ENCODE assay signal across 21 cellular contexts in the genomic region with DNA sequence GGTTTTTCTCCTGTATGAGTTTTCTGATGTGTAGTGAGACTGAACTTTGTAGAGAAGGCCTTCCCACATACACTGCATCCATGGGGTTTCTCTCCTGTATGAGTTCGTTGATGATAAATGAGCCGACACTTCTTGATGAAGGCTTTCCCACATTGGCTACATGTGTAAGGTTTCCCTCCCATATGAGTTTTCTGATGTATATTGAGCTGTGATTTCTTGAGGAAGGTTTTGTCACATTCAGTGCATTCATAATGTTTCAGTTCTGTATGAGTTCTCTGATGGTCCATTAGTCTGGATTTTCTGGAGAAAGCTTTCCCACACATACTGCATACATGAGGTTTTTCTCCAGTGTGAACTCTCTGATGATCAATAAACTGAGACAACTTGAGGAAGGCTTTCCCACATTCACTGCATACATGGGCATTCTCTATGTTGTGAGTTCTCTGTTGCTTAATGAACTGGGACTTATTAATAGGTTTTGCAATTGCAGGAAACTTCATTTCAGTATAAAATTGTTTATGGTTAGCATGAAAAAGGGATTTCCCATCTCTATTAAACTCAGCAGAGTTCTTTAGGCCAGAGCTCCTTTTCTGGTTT. TPM values are rescaled to one million over a fixed set of nuclear protein-coding genes. Genes with fewer than 3 reads are reported as not detected.
DNase-seq lines count a peak whose midpoint lies in the region; ATAC-seq, FAIRE-seq and TF ChIP-seq lines count a peak whose summit lies in the region.
"Had no signal": no experiment of that assay in that cellular context is flagged by ENCODE, and none has a peak within 500 bp of the region (broad histone marks: within the 10 kb centered on the region; RNA-seq: fewer than 3 reads in every experiment).

No MANE protein-coding gene starts in this region.

- peaks cover 96% of the 10 kb centered on the region for H3K9me3 ChIP-seq in A549

- TF ChIP-seq CTCF in A549 (IDR thresholded peaks at IDR 0.05) (no peak), fibroblast of pulmonary artery (IDR thresholded peaks at IDR 0.05; ENCODE audit: low read length, missing control alignments) (no peak)

- no peak overlapping the region for H3K4me3 ChIP-seq in A549
- H3K4me3 ChIP-seq in fibroblast of pulmonary artery (replicated peaks; ENCODE audit: low read depth, low read length), result no peak overlapping the region
- H3K4me3 ChIP-seq: SJCRH30 had no signal

- CTCF ChIA-PET in A549 (lab: Yijun Ruan, JAX), result interaction anchor here (0.7 kb wide), 1 partner anchor 8 kb away, joined by 3 read pairs; no protein-coding TSS in a partner anchor

- no peak for TF ChIP-seq RAD21 in A549 (conservative IDR thresholded peaks at IDR 0.05 in 1 of 2, IDR thresholded peaks at IDR 0.05 in 1 of 2)

- no peak for ATAC-seq in A549
- ATAC-seq: left ventricle myocardium superior, T-helper 17 cell had no signal

- no peak overlapping the region for H3K27ac ChIP-seq in A549
- H3K27ac ChIP-seq: C4-2B, SJCRH30, WERI-Rb-1 had no signal

- 98% methylated on average over 2 of the region's 2 CpGs for WGBS in A549 (ENCODE audit: missing lambda C conversion rate)

- peak; percentile 68 for FAIRE-seq in A549 (lab: Jason Lieb, UNC)
- FAIRE-seq: A204.1 had no signal

- no peak for DNase-seq in A549 (ENCODE audit: low read depth in 1 of 2, low spot score in 1 of 2)
- peak; percentile 16 for DNase-seq in OCI-M1 (lab: John Stamatoyannopoulos, UW)
- peak; percentile 3 for DNase-seq in fibroblast of pulmonary artery (ENCODE audit: low read depth)
- DNase-seq in NCI-H82 (lab: John Stamatoyannopoulos, UW), result no peak
- no peak for DNase-seq in NCI-H2196 treated with DMSO at 0.1 percent for 48 hours (lab: John Stamatoyannopoulos, UW; ENCODE audit: unreplicated experiment)
- DNase-seq in DMS 273 treated with DMSO at 0.1 percent for 48 hours (lab: John Stamatoyannopoulos, UW), result no peak
- DNase-seq: activated CD4-positive, alpha-beta T cell treated with anti-CD3 and anti-CD28 coated beads, Interleukin-2, amount 50 U/mL, for 48 hours; activated naive CD4-positive, alpha-beta T cell treated with anti-CD3 and anti-CD28 coated beads, Interleukin-2, amount 50 U/mL, for 16 hours; activated T-cell treated with anti-CD3 and anti-CD28 coated beads, Interleukin-2, amount 50 U/mL, for 1 hour; DMS79 treated with DMSO at 0.1 percent for 48 hours; Kasumi-1; left ventricle myocardium superior; NCI-H1092; NCI-H2081 treated with DMSO at 0.1 percent for 48 hours; NCI-H526; SJCRH30; stimulated activated CD4-positive, alpha-beta T cell treated with anti-CD3 and anti-CD28 coated beads, Interleukin-2, amount 100 ng/mL, for 24 hours; T-helper 17 cell; WERI-Rb-1 had no signal

- POLR2A ChIA-PET in A549 (lab: Yijun Ruan, JAX), result no interaction called here

- TF ChIP-seq POLR2A in A549 (IDR thresholded peaks at IDR 0.05; ENCODE audit: low read length), result no peak

- H3K4me1 ChIP-seq in A549, result no peaks in the 10 kb centered on the region
- H3K4me1 ChIP-seq: SJCRH30 had no signal

- H3K4me2 ChIP-seq in A549, result no peak overlapping the region

- no peak for TF ChIP-seq EP300 in A549 (IDR thresholded peaks at IDR 0.05)

TF ChIP-seq in A549, 52 proteins besides CTCF, POLR2A, EP300 and RAD21:
- TF ChIP-seq, protein P1, sequence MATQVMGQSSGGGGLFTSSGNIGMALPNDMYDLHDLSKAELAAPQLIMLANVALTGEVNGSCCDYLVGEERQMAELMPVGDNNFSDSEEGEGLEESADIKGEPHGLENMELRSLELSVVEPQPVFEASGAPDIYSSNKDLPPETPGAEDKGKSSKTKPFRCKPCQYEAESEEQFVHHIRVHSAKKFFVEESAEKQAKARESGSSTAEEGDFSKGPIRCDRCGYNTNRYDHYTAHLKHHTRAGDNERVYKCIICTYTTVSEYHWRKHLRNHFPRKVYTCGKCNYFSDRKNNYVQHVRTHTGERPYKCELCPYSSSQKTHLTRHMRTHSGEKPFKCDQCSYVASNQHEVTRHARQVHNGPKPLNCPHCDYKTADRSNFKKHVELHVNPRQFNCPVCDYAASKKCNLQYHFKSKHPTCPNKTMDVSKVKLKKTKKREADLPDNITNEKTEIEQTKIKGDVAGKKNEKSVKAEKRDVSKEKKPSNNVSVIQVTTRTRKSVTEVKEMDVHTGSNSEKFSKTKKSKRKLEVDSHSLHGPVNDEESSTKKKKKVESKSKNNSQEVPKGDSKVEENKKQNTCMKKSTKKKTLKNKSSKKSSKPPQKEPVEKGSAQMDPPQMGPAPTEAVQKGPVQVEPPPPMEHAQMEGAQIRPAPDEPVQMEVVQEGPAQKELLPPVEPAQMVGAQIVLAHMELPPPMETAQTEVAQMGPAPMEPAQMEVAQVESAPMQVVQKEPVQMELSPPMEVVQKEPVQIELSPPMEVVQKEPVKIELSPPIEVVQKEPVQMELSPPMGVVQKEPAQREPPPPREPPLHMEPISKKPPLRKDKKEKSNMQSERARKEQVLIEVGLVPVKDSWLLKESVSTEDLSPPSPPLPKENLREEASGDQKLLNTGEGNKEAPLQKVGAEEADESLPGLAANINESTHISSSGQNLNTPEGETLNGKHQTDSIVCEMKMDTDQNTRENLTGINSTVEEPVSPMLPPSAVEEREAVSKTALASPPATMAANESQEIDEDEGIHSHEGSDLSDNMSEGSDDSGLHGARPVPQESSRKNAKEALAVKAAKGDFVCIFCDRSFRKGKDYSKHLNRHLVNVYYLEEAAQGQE (IDR thresholded peaks at IDR 0.05), result no peak
- TF ChIP-seq ZFP36 (IDR thresholded peaks at IDR 0.05; ENCODE audit: borderline replicate concordance, partially characterized antibody), result no peak

RNA-seq across cellular contexts. Expression of a gene that starts 7.5 kb away (rescaled TPM):
- 8.4 and 10.1 TPM in 2 replicates for polyA plus RNA-seq in A549 (2011; rRNA removed)
- 2.5 and 2.7 TPM in 2 replicates for polyA plus RNA-seq in A549 (2012; cell fraction: cytosol; rRNA removed)
- polyA plus RNA-seq in A549 (2012; cell fraction: nucleus; rRNA removed), result 2.0 and 2.4 TPM in 2 replicates
- polyA plus RNA-seq in A549 (2017; fragmentation: RNase III; extraction: RNeasy Plus Mini Kit Qiagen cat#74134 plus additional on column Dnase treatment), result 5.8 to 8.2 TPM (median 6.0 TPM) in 3 replicates
- 7.3 and 7.6 TPM in 2 replicates for polyA minus RNA-seq in A549 (2011; rRNA and poly(A)+ RNA removed)

RNA-seq across cellular contexts. Expression of a gene that starts 13.9 kb away (rescaled TPM):
- polyA plus RNA-seq in A549 (2011; rRNA removed) (9.4 and 9.9 TPM in 2 replicates), A549 (2017; fragmentation: RNase III; extraction: RNeasy Plus Mini Kit Qiagen cat#74134 plus additional on column Dnase treatment) (6.2 to 7.5 TPM (median 6.5 TPM) in 3 replicates)
- 2.2 and 2.9 TPM in 2 replicates for polyA plus RNA-seq in A549 (2012; cell fraction: cytosol; rRNA removed)
- polyA plus RNA-seq in A549 (2012; cell fraction: nucleus; rRNA removed), result 1.2 and 1.8 TPM in 2 replicates
- polyA minus RNA-seq in A549 (2011; rRNA and poly(A)+ RNA removed), result 13.5 and 17.6 TPM in 2 replicates

RNA-seq across cellular contexts. Expression of a gene that starts 34.0 kb away (rescaled TPM):
- polyA plus RNA-seq in A549 (2011; rRNA removed), result 10.0 TPM in 2 replicates
- polyA plus RNA-seq in A549 (2012; cell fraction: cytosol; rRNA removed), result 2.2 and 2.4 TPM in 2 replicates
- 1.2 and 2.2 TPM in 2 replicates for polyA plus RNA-seq in A549 (2012; cell fraction: nucleus; rRNA removed)
- polyA plus RNA-seq in A549 (2017; fragmentation: RNase III; extraction: RNeasy Plus Mini Kit Qiagen cat#74134 plus additional on column Dnase treatment), result 3.6 to 3.7 TPM (median 3.7 TPM) in 3 replicates
- polyA minus RNA-seq in A549 (2011; rRNA and poly(A)+ RNA removed), result 5.1 and 6.0 TPM in 2 replicates

RNA-seq across cellular contexts. Expression of a gene that starts 54.5 kb away (rescaled TPM):
- polyA plus RNA-seq in A549 (2011; rRNA removed) (2.6 and 3.8 TPM in 2 replicates), A549 (2017; fragmentation: RNase III; extraction: RNeasy Plus Mini Kit Qiagen cat#74134 plus additional on column Dnase treatment) (2.0 to 3.3 TPM (median 2.4 TPM) in 3 replicates)
- polyA plus RNA-seq in A549 (2012; cell fraction: cytosol; rRNA removed), result 0.50 and 0.73 TPM in 2 replicates
- 1.5 and 3.2 TPM in 2 replicates for polyA plus RNA-seq in A549 (2012; cell fraction: nucleus; rRNA removed)
- polyA minus RNA-seq in A549 (2011; rRNA and poly(A)+ RNA removed), result 4.8 and 5.2 TPM in 2 replicates

Comparison
In these comparisons a context has a peak if more than half of its experiments do, and no peak if none do; other contexts are left out.
1. DNase-seq: peak in OCI-M1 (single experiment) and fibroblast of pulmonary artery (single experiment); none in A549 (0 of 2), NCI-H82 (single experiment), NCI-H2196 treated with DMSO at 0.1 percent for 48 hours (single experiment) and DMS 273 treated with DMSO at 0.1 percent for 48 hours (single experiment).